ENCODE assay signal across 1 cellular context in genomic region chr16:8960788-8961109, GRCh38.
TF ChIP-seq lines count a peak whose summit lies in the region.

No MANE protein-coding gene starts in this region.

TF ChIP-seq in endothelial cell of umbilical vein, 7 proteins besides CTCF, POLR2A, EP300 and RAD21:
- TF ChIP-seq JUN (IDR thresholded peaks at IDR 0.05; ENCODE audit: borderline replicate concordance, insufficient read depth, insufficient read length, low read depth) (no peak), EZH2 (IDR thresholded peaks at IDR 0.05; ENCODE audit: borderline replicate concordance, low read depth, low read length, severe bottlenecking) (no peak), FOS (IDR thresholded peaks at IDR 0.05; ENCODE audit: borderline replicate concordance, insufficient read depth, low read length) (no peak)
